ENCODE assay signal across 26 cellular contexts in genomic region chr4:82519072-82519471, GRCh38. TPM values are rescaled to one million over a fixed set of nuclear protein-coding genes. Genes with fewer than 3 reads are reported as not detected.
A peak's percentile ranks its signal among the peaks of the same experiment; 100 is the strongest.
DNase-seq lines count a peak whose midpoint lies in the region; ATAC-seq, FAIRE-seq and TF ChIP-seq lines count a peak whose summit lies in the region.
"Had no signal": no experiment of that assay in that cellular context is flagged by ENCODE, and none has a peak within 500 bp of the region (broad histone marks: within the 10 kb centered on the region; RNA-seq: fewer than 3 reads in every experiment).

No MANE protein-coding gene starts in this region.

- H3K27me3 ChIP-seq in breast epithelium (no peaks in the 10 kb centered on the region), bronchial epithelial cell (ENCODE audit: control insufficient read depth, insufficient read depth, low read length) (no peaks in the 10 kb centered on the region)
- H3K27me3 ChIP-seq in effector memory CD4-positive, alpha-beta T cell (replicated peaks; ENCODE audit: control insufficient read depth, insufficient read depth, low read length, poor library complexity, severe bottlenecking), result peaks cover 3% of the 10 kb centered on the region
- H3K27me3 ChIP-seq: cardiac muscle cell, tibial artery had no signal

- H3K36me3 ChIP-seq in breast epithelium, result no peaks in the 10 kb centered on the region
- no peaks in the 10 kb centered on the region for H3K36me3 ChIP-seq in bronchial epithelial cell (ENCODE audit: control insufficient read depth, insufficient read depth, low read length)
- no peaks in the 10 kb centered on the region for H3K36me3 ChIP-seq in effector memory CD4-positive, alpha-beta T cell (ENCODE audit: control insufficient read depth, insufficient read depth, low read length)
- H3K36me3 ChIP-seq: cardiac muscle cell, tibial artery had no signal

- H3K27me3 Mint-ChIP-seq in MCF 10A (ENCODE audit: insufficient read depth, unreplicated experiment), result peaks cover 14% of the 10 kb centered on the region
- H3K27me3 Mint-ChIP-seq: dendritic cell treated with granulocyte-macrophage colony-stimulating factor and Interleukin-4, amounts not matched to agents 40 ng/mL and 50 ng/mL, for 4 days had no signal

- no peak for TF ChIP-seq CTCF in breast epithelium (IDR thresholded peaks at IDR 0.05)
- TF ChIP-seq CTCF in MCF 10A (IDR thresholded peaks at IDR 0.05; ENCODE audit: unreplicated experiment), result no peak
- no peak for TF ChIP-seq CTCF in bronchial epithelial cell (IDR thresholded peaks at IDR 0.05; ENCODE audit: insufficient read depth, low read length, severe bottlenecking)

- no peak overlapping the region for H3K27ac Mint-ChIP-seq in MCF 10A (ENCODE audit: low read depth, unreplicated experiment)
- H3K27ac Mint-ChIP-seq: activated naive CD8-positive, alpha-beta T cell treated with anti-CD3 and anti-CD28 coated beads, Interleukin-2, amount 10 ng/mL, durations not matched to agents 7 days and 5 days; dendritic cell treated with granulocyte-macrophage colony-stimulating factor and Interleukin-4, amounts not matched to agents 40 ng/mL and 50 ng/mL, for 4 days; H9; stimulated activated naive CD8-positive, alpha-beta T cell treated with anti-CD3 and anti-CD28 coated beads, Interleukin-15, amount 100 ng/mL, for 72 hours had no signal

- H3K9me3 ChIP-seq in breast epithelium, result no peaks in the 10 kb centered on the region
- H3K9me3 ChIP-seq in effector memory CD4-positive, alpha-beta T cell (ENCODE audit: control insufficient read depth, low read length), result no peaks in the 10 kb centered on the region
- H3K9me3 ChIP-seq: tibial artery had no signal

- H3K27ac ChIP-seq in breast epithelium, result peak overlapping the region; percentile 7 to 37
- H3K27ac ChIP-seq in effector memory CD4-positive, alpha-beta T cell (ENCODE audit: insufficient read depth, low read length, poor library complexity, severe bottlenecking), result no peak overlapping the region
- H3K27ac ChIP-seq: cardiac muscle cell, epithelial cell of prostate, RWPE1, SK-N-MC, tibial artery had no signal

- FAIRE-seq in bronchial epithelial cell (lab: Jason Lieb, UNC), result no peak
- FAIRE-seq: A204.1, G401.6 had no signal

- no peaks in the 10 kb centered on the region for H3K9me3 Mint-ChIP-seq in MCF 10A (ENCODE audit: unreplicated experiment)
- H3K9me3 Mint-ChIP-seq: activated naive CD8-positive, alpha-beta T cell treated with anti-CD3 and anti-CD28 coated beads, Interleukin-2, amount 10 ng/mL, durations not matched to agents 7 days and 5 days; dendritic cell treated with granulocyte-macrophage colony-stimulating factor and Interleukin-4, amounts not matched to agents 40 ng/mL and 50 ng/mL, for 4 days; H9; stimulated activated naive CD8-positive, alpha-beta T cell treated with anti-CD3 and anti-CD28 coated beads, Interleukin-15, amount 100 ng/mL, for 72 hours had no signal

- POLR2A ChIA-PET in MCF 10A (lab: Yijun Ruan, JAX), result no interaction called here

- BruUV-seq in MCF 10A (replicated peaks; lab: Mats Ljungman, UMichigan), result no TSS peak

- CTCF ChIA-PET in MCF 10A (lab: Yijun Ruan, JAX), result no interaction called here

- H3K4me3 ChIP-seq in breast epithelium, result no peak overlapping the region
- H3K4me3 ChIP-seq in bronchial epithelial cell (ENCODE audit: low read depth, low read length), result no peak overlapping the region
- H3K4me3 ChIP-seq in effector memory CD4-positive, alpha-beta T cell (ENCODE audit: insufficient read depth, low read depth, low read length, poor library complexity, severe bottlenecking), result no peak overlapping the region
- H3K4me3 ChIP-seq: cardiac muscle cell, SK-N-MC, tibial artery had no signal

- ATAC-seq in HG03442 (IDR thresholded peaks at IDR 0.05; ENCODE audit: unreplicated experiment) (no peak), HG03025 (IDR thresholded peaks at IDR 0.05; ENCODE audit: low FRiP score, unreplicated experiment) (no peak), GM18870 (IDR thresholded peaks at IDR 0.05; ENCODE audit: unreplicated experiment) (no peak)
- ATAC-seq: stimulated activated naive CD8-positive, alpha-beta T cell treated with anti-CD3 and anti-CD28 coated beads, Interleukin-15, amount 100 ng/mL, for 72 hours had no signal

- no peaks in the 10 kb centered on the region for H3K36me3 Mint-ChIP-seq in MCF 10A (ENCODE audit: insufficient read depth, unreplicated experiment)
- H3K36me3 Mint-ChIP-seq: activated naive CD8-positive, alpha-beta T cell treated with anti-CD3 and anti-CD28 coated beads, Interleukin-2, amount 10 ng/mL, durations not matched to agents 7 days and 5 days had no signal

- H3K4me1 Mint-ChIP-seq in MCF 10A (ENCODE audit: insufficient read depth, unreplicated experiment), result peaks cover 13% of the 10 kb centered on the region
- H3K4me1 Mint-ChIP-seq: activated naive CD8-positive, alpha-beta T cell treated with anti-CD3 and anti-CD28 coated beads, Interleukin-2, amount 10 ng/mL, durations not matched to agents 7 days and 5 days; stimulated activated naive CD8-positive, alpha-beta T cell treated with anti-CD3 and anti-CD28 coated beads, Interleukin-15, amount 100 ng/mL, for 72 hours had no signal

- peaks cover 0 to 6% of the 10 kb centered on the region in 2 donors for H3K4me1 ChIP-seq in breast epithelium
- H3K4me1 ChIP-seq in effector memory CD4-positive, alpha-beta T cell (ENCODE audit: control insufficient read depth, insufficient read depth, low read length, poor library complexity, severe bottlenecking), result no peaks in the 10 kb centered on the region

- no peak for TF ChIP-seq POLR2A in breast epithelium (IDR thresholded peaks at IDR 0.05)

- intact Hi-C loops in breast epithelium (cut with DNase I; ENCODE audit: low total_unique reads) (no loop called here), MCF 10A (cut with micrococcal nuclease) (no loop called here)

- no peak overlapping the region for H3K4me3 Mint-ChIP-seq in MCF 10A (ENCODE audit: unreplicated experiment)
- H3K4me3 Mint-ChIP-seq: activated naive CD8-positive, alpha-beta T cell treated with anti-CD3 and anti-CD28 coated beads, Interleukin-2, amount 10 ng/mL, durations not matched to agents 7 days and 5 days; dendritic cell treated with granulocyte-macrophage colony-stimulating factor and Interleukin-4, amounts not matched to agents 40 ng/mL and 50 ng/mL, for 4 days; H9; stimulated activated naive CD8-positive, alpha-beta T cell treated with anti-CD3 and anti-CD28 coated beads, Interleukin-15, amount 100 ng/mL, for 72 hours had no signal

- DNase-seq in breast epithelium (ENCODE audit: low spot score in 2 of 2), result no peak
- no peak for DNase-seq in MCF 10A (ENCODE audit: unreplicated experiment)
- peak; percentile 34 for DNase-seq in bronchial epithelial cell (ENCODE audit: low read depth)
- DNase-seq in kidney tubule cell (ENCODE audit: low spot score), result peak; percentile 59
- DNase-seq in effector memory CD4-positive, alpha-beta T cell, result no peak
- DNase-seq: activated CD4-positive, alpha-beta T cell treated with anti-CD3 and anti-CD28 coated beads, Interleukin-2, amount 50 U/mL, for 4 hours; activated CD8-positive, alpha-beta memory T cell treated with anti-CD3 and anti-CD28 coated beads, Interleukin-2, amount 50 U/mL, for 48 hours; activated naive CD8-positive, alpha-beta T cell treated with anti-CD3 and anti-CD28 coated beads, Interleukin-2, amount 10 ng/mL, durations not matched to agents 7 days and 5 days; foreskin melanocyte; H9; hypothalamus; islet precursor cell; NCI-H69; retina; stimulated activated naive CD8-positive, alpha-beta T cell treated with anti-CD3 and anti-CD28 coated beads, Interleukin-15, amount 100 ng/mL, for 72 hours; tibial artery had no signal

RNA-seq across cellular contexts. Expression of gene TMEM150C, which starts 42.7 kb away (rescaled TPM):
- total RNA-seq in breast epithelium, result 10 to 100 TPM; 38.3 to 52.1 (median 46.7) TPM
- total RNA-seq in MCF 10A (2022), result 0.10 TPM in 1 of 2 replicates, not detected in the other
- under 0.01 and 0.13 TPM in 2 replicates for total RNA-seq in bronchial epithelial cell
- total RNA-seq: activated naive CD8-positive, alpha-beta T cell treated with anti-CD3 and anti-CD28 coated beads, Interleukin-2, amount 10 ng/mL, durations not matched to agents 7 days and 5 days had no signal

Comparison
In these comparisons a context has a peak if more than half of its experiments do, and no peak if none do; other contexts are left out.
1. RNA of gene TMEM150C, which starts 42.7 kb away (total RNA-seq): 38.3 to 52.1 TPM in breast epithelium; 0.10 TPM in MCF 10A and under 0.01 to 0.13 TPM in bronchial epithelial cell; every median in the first group is over 10 times any median in the second.
2. DNase-seq: peak in bronchial epithelial cell (single experiment) and kidney tubule cell (single experiment); none in breast epithelium (0 of 2), MCF 10A (single experiment) and effector memory CD4-positive, alpha-beta T cell (0 of 3).